In genomic region chr17:80002242-80002641, GRCh38 we compare ENCODE assay signal across 22 cellular contexts.
"Had no signal": no experiment of that assay in that cellular context is flagged by ENCODE, and none has a peak within 500 bp of the region (broad histone marks: within the 10 kb centered on the region; RNA-seq: fewer than 3 reads in every experiment).

No MANE protein-coding gene starts in this region.

- H3K9me3 Mint-ChIP-seq: activated B cell treated with CpG ODN at 0.5 μM for 24 hours; activated CD4-positive, alpha-beta memory T cell treated with anti-CD3 and anti-CD28 coated beads for 36 hours; activated CD4-positive, alpha-beta T cell treated with anti-CD3 and anti-CD28 coated beads, Interleukin-2, amount 10 ng/mL, durations not matched to agents 24 days and 14 days; activated naive CD8-positive, alpha-beta T cell treated with anti-CD3 and anti-CD28 coated beads for 36 hours; activated T-cell treated with anti-CD3 and anti-CD28 coated beads, Interleukin-2, amount 50 U/mL, for 4 hours; T-helper 1 cell treated with Interleukin-12 subunit alpha and Interleukin-12 subunit beta and Interleukin-4 antibody, amounts not matched to agents 30 μg/mL and 1 μg/mL, for 36 hours had no signal

- H3K27me3 Mint-ChIP-seq: activated B cell treated with CpG ODN at 0.5 μM for 24 hours; activated CD4-positive, alpha-beta memory T cell treated with anti-CD3 and anti-CD28 coated beads for 36 hours; activated CD4-positive, alpha-beta T cell treated with anti-CD3 and anti-CD28 coated beads, Interleukin-2, amount 10 ng/mL, durations not matched to agents 24 days and 14 days; activated naive CD8-positive, alpha-beta T cell treated with anti-CD3 and anti-CD28 coated beads for 36 hours had no signal

- H3K36me3 Mint-ChIP-seq: activated CD4-positive, alpha-beta memory T cell treated with anti-CD3 and anti-CD28 coated beads for 36 hours had no signal

- H3K4me3 Mint-ChIP-seq: activated B cell treated with CpG ODN at 0.5 μM for 24 hours; activated CD4-positive, alpha-beta memory T cell treated with anti-CD3 and anti-CD28 coated beads for 36 hours; activated CD4-positive, alpha-beta T cell treated with anti-CD3 and anti-CD28 coated beads, Interleukin-2, amount 10 ng/mL, durations not matched to agents 24 days and 14 days; activated naive CD8-positive, alpha-beta T cell treated with anti-CD3 and anti-CD28 coated beads for 36 hours; activated T-cell treated with anti-CD3 and anti-CD28 coated beads, Interleukin-2, amount 50 U/mL, for 4 hours; T-helper 1 cell treated with Interleukin-12 subunit alpha and Interleukin-12 subunit beta and Interleukin-4 antibody, amounts not matched to agents 30 μg/mL and 1 μg/mL, for 36 hours had no signal

- H3K4me3 ChIP-seq: MG63 had no signal

- ATAC-seq: activated T-cell treated with anti-CD3 and anti-CD28 coated beads, Interleukin-2, amount 50 U/mL, for 4 hours; PC-3 had no signal

- H3K27ac Mint-ChIP-seq: activated B cell treated with CpG ODN at 0.5 μM for 24 hours; activated CD4-positive, alpha-beta memory T cell treated with anti-CD3 and anti-CD28 coated beads for 36 hours; activated CD4-positive, alpha-beta T cell treated with anti-CD3 and anti-CD28 coated beads, Interleukin-2, amount 10 ng/mL, durations not matched to agents 24 days and 14 days; activated naive CD8-positive, alpha-beta T cell treated with anti-CD3 and anti-CD28 coated beads for 36 hours; T-helper 1 cell treated with Interleukin-12 subunit alpha and Interleukin-12 subunit beta and Interleukin-4 antibody, amounts not matched to agents 30 μg/mL and 1 μg/mL, for 36 hours had no signal

- DNase-seq: activated B cell treated with CpG ODN at 0.5 μM for 24 hours; activated CD4-positive, alpha-beta memory T cell treated with anti-CD3 and anti-CD28 coated beads for 36 hours; activated CD4-positive, alpha-beta T cell treated with anti-CD3 and anti-CD28 coated beads for 1 hour; activated CD4-positive, alpha-beta T cell treated with anti-CD3 and anti-CD28 coated beads, Interleukin-2, amount 10 ng/mL, durations not matched to agents 24 days and 14 days; activated CD8-positive, alpha-beta memory T cell treated with anti-CD3 and anti-CD28 coated beads for 24 hours; activated effector memory CD4-positive, alpha-beta T cell treated with anti-CD3 and anti-CD28 coated beads, Interleukin-2, amount 50 U/mL, for 16 hours; activated naive CD4-positive, alpha-beta T cell treated with Interleukin-2 at 50 U/mL for 16 hours; activated naive CD8-positive, alpha-beta T cell treated with anti-CD3 and anti-CD28 coated beads for 36 hours; activated T-cell treated with anti-CD3 and anti-CD28 coated beads, Interleukin-2, amount 50 U/mL, for 4 hours; caudate nucleus; MG63; MV-4-11; NCI-H1092 treated with DMSO at 0.1 percent for 48 hours; NCI-H1417 treated with DMSO at 0.1 percent for 48 hours; NCI-H187; NCI-H2081; NCI-H446; NCI-H524; PC-3; SHP77 treated with DMSO at 0.1 percent for 48 hours; T-helper 9 cell had no signal

- H3K27me3 ChIP-seq: MG63 had no signal

- H3K9me3 ChIP-seq: MG63 had no signal
